ENCODE assay signal across 1 cellular context in the genomic region with DNA sequence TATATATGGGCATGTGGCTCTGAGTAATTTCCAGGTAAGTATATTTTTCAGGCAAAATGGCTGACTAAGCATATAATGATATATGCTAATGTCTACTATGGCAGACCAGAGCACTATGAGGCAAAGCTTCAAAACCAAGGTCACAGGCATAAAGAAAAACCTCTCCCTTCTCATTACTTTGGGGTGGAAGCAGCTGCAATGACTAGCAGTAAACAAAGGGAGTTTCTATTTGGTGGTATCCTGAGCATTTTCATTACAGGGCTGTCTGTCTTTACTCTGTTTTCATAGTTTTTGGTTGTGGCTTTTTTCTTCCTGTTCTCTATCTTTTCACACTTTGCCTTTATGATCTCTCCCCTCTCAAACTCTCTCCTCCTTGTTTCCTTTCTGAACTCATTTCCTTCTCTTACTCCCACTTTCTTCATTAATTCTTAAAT.
A peak's percentile ranks its signal among the peaks of the same experiment; 100 is the strongest.
TF ChIP-seq lines count a peak whose summit lies in the region.

No MANE protein-coding gene starts in this region.

TF ChIP-seq in K562, 482 proteins besides CTCF, POLR2A, EP300 and RAD21:
- TF ChIP-seq MAFK (IDR thresholded peaks at IDR 0.05; ENCODE audit: low read length) = peak; percentile 95
- no peak for TF ChIP-seq HCFC1 (IDR thresholded peaks at IDR 0.05; ENCODE audit: low read depth, low read length)
- TF ChIP-seq C11orf30 (IDR thresholded peaks at IDR 0.05; ENCODE audit: low read depth) = peak; percentile 91
- TF ChIP-seq MAFG (tag; conservative IDR thresholded peaks at IDR 0.05) = peak; percentile 92
- peak; percentile 95 for TF ChIP-seq MAFF (IDR thresholded peaks at IDR 0.05; ENCODE audit: low read length)
- peak; percentile 96 for TF ChIP-seq ZNF316 (IDR thresholded peaks at IDR 0.05)
